31 cellular contexts compared by ENCODE assay signal in genomic region chr4:24840362-24840761, GRCh38. TPM values are rescaled to one million over a fixed set of nuclear protein-coding genes. Genes with fewer than 3 reads are reported as not detected.
"Had no signal": no experiment of that assay in that cellular context is flagged by ENCODE, and none has a peak within 500 bp of the region (broad histone marks: within the 10 kb centered on the region; RNA-seq: fewer than 3 reads in every experiment).

No MANE protein-coding gene starts in this region.

- H3K27me3 ChIP-seq: adrenal gland, ascending aorta, brain microvascular endothelial cell, foreskin keratinocyte, neutrophil, ovary, stomach, upper lobe of right lung had no signal

- H3K36me3 ChIP-seq: adrenal gland, brain microvascular endothelial cell, neutrophil, ovary, thoracic aorta had no signal

- H3K27ac Mint-ChIP-seq: activated B cell treated with CpG ODN at 0.5 μM for 24 hours; activated CD4-positive, alpha-beta T cell treated with anti-CD3 and anti-CD28 coated beads for 36 hours; activated naive CD8-positive, alpha-beta T cell; activated T-cell treated with anti-CD3 and anti-CD28 coated beads, Interleukin-2, amount 50 U/mL, for 24 hours; activated T-helper 17 cell treated with anti-CD3 and anti-CD28 coated beads, Interleukin-2, amount 50 U/mL, for 72 hours; stimulated activated memory B cell treated with anti-CD40 and anti-IgM and Interleukin-4, amounts not matched to agents 10 μg/mL and 1 μg/mL and 100 μg/mL, for 72 hours had no signal

- H3K9me3 Mint-ChIP-seq: activated B cell treated with CpG ODN at 0.5 μM for 24 hours; activated T-cell treated with anti-CD3 and anti-CD28 coated beads, Interleukin-2, amount 50 U/mL, for 24 hours; activated T-helper 17 cell treated with anti-CD3 and anti-CD28 coated beads, Interleukin-2, amount 50 U/mL, for 72 hours; stimulated activated memory B cell treated with anti-CD40 and anti-IgM and Interleukin-4, amounts not matched to agents 10 μg/mL and 1 μg/mL and 100 μg/mL, for 72 hours had no signal

- H3K4me3 Mint-ChIP-seq: activated B cell treated with CpG ODN at 0.5 μM for 24 hours; activated CD4-positive, alpha-beta T cell treated with anti-CD3 and anti-CD28 coated beads for 36 hours; activated naive CD8-positive, alpha-beta T cell; activated T-cell treated with anti-CD3 and anti-CD28 coated beads, Interleukin-2, amount 50 U/mL, for 24 hours; activated T-helper 17 cell treated with anti-CD3 and anti-CD28 coated beads, Interleukin-2, amount 50 U/mL, for 72 hours; nephron; stimulated activated memory B cell treated with anti-CD40 and anti-IgM and Interleukin-4, amounts not matched to agents 10 μg/mL and 1 μg/mL and 100 μg/mL, for 72 hours had no signal

- H3K9me3 ChIP-seq: adrenal gland, ascending aorta, neutrophil, ovary, psoas muscle, stomach, thoracic aorta, upper lobe of right lung had no signal

- H3K4me3 ChIP-seq: adrenal gland, ascending aorta, ovary, psoas muscle, stomach, thoracic aorta, upper lobe of right lung had no signal

- H3K27me3 Mint-ChIP-seq: activated CD4-positive, alpha-beta T cell treated with anti-CD3 and anti-CD28 coated beads for 36 hours; activated naive CD8-positive, alpha-beta T cell; activated T-cell treated with anti-CD3 and anti-CD28 coated beads, Interleukin-2, amount 50 U/mL, for 24 hours; activated T-helper 17 cell treated with anti-CD3 and anti-CD28 coated beads, Interleukin-2, amount 50 U/mL, for 72 hours; stimulated activated memory B cell treated with anti-CD40 and anti-IgM and Interleukin-4, amounts not matched to agents 10 μg/mL and 1 μg/mL and 100 μg/mL, for 72 hours had no signal

- H3K4me1 Mint-ChIP-seq: activated B cell treated with CpG ODN at 0.5 μM for 24 hours; activated CD4-positive, alpha-beta T cell treated with anti-CD3 and anti-CD28 coated beads for 36 hours; activated T-helper 17 cell treated with anti-CD3 and anti-CD28 coated beads, Interleukin-2, amount 50 U/mL, for 72 hours; nephron; stimulated activated memory B cell treated with anti-CD40 and anti-IgM and Interleukin-4, amounts not matched to agents 10 μg/mL and 1 μg/mL and 100 μg/mL, for 72 hours had no signal

- H3K27ac ChIP-seq: adrenal gland, brain microvascular endothelial cell, foreskin keratinocyte, neutrophil, ovary, psoas muscle, upper lobe of right lung had no signal

- DNase-seq: activated B cell treated with CpG ODN at 0.5 μM for 24 hours; activated CD4-positive, alpha-beta T cell treated with anti-CD3 and anti-CD28 coated beads for 36 hours; activated CD4-positive, alpha-beta T cell treated with anti-CD3 and anti-CD28 coated beads, Interleukin-2, amount 50 U/mL, for 4 hours; activated CD8-positive, alpha-beta memory T cell treated with anti-CD3 and anti-CD28 coated beads for 24 hours; activated CD8-positive, alpha-beta memory T cell treated with anti-CD3 and anti-CD28 coated beads, Interleukin-2, amount 50 U/mL, for 4 hours; activated naive CD4-positive, alpha-beta T cell; activated T-cell treated with anti-CD3 and anti-CD28 coated beads, Interleukin-2, amount 50 U/mL, for 24 hours; adrenal gland; brain microvascular endothelial cell; dermis blood vessel endothelial cell; effector memory CD4-positive, alpha-beta T cell; hippocampal formation; left ventricle myocardium superior; mammary epithelial cell; midbrain; ovary; psoas muscle; right cardiac atrium; stimulated activated CD4-positive, alpha-beta T cell treated with anti-CD3 and anti-CD28 coated beads, Interleukin-15, amount 100 ng/mL, for 24 hours; stomach; T-helper 1 cell; upper lobe of right lung had no signal

- H3K36me3 Mint-ChIP-seq: activated naive CD8-positive, alpha-beta T cell; stimulated activated memory B cell treated with anti-CD40 and anti-IgM and Interleukin-4, amounts not matched to agents 10 μg/mL and 1 μg/mL and 100 μg/mL, for 72 hours had no signal

- H3K4me1 ChIP-seq: adrenal gland, foreskin keratinocyte, psoas muscle had no signal

- FAIRE-seq: small intestine had no signal

RNA-seq across cellular contexts. Expression of gene SOD3, which starts 45.0 kb away (rescaled TPM):
- total RNA-seq: activated B cell treated with CpG ODN at 0.5 μM for 24 hours; activated CD4-positive, alpha-beta T cell treated with anti-CD3 and anti-CD28 coated beads for 36 hours; activated T-helper 17 cell treated with anti-CD3 and anti-CD28 coated beads, Interleukin-2, amount 50 U/mL, for 72 hours; dermis blood vessel endothelial cell; foreskin keratinocyte had no signal
- polyA plus RNA-seq: mammary epithelial cell had no signal
